Comparison of ENCODE assay signal across 1 cellular context in the genomic region with DNA sequence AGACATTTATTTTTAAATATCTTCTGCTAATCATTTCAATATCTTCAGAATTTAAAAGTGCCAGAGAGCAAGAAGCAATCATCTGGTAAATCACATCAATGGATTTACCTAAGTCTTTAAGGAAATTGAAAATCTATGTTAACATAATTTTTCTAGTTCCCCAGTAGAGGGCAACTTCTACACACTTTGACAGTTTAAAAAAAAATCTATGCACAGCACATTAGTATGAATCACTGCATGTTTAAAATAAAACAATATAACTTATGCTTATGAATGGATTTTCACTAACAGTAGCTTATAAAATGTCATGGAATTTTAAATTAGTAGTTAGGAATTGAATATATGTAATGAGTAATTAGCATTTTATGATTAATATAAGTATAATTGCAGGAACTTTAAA.
TF ChIP-seq lines count a peak whose summit lies in the region.

No MANE protein-coding gene starts in this region.

TF ChIP-seq in WTC11, 78 proteins besides CTCF, POLR2A, EP300 and RAD21 (continued from another document):
- TF ChIP-seq, protein P1, sequence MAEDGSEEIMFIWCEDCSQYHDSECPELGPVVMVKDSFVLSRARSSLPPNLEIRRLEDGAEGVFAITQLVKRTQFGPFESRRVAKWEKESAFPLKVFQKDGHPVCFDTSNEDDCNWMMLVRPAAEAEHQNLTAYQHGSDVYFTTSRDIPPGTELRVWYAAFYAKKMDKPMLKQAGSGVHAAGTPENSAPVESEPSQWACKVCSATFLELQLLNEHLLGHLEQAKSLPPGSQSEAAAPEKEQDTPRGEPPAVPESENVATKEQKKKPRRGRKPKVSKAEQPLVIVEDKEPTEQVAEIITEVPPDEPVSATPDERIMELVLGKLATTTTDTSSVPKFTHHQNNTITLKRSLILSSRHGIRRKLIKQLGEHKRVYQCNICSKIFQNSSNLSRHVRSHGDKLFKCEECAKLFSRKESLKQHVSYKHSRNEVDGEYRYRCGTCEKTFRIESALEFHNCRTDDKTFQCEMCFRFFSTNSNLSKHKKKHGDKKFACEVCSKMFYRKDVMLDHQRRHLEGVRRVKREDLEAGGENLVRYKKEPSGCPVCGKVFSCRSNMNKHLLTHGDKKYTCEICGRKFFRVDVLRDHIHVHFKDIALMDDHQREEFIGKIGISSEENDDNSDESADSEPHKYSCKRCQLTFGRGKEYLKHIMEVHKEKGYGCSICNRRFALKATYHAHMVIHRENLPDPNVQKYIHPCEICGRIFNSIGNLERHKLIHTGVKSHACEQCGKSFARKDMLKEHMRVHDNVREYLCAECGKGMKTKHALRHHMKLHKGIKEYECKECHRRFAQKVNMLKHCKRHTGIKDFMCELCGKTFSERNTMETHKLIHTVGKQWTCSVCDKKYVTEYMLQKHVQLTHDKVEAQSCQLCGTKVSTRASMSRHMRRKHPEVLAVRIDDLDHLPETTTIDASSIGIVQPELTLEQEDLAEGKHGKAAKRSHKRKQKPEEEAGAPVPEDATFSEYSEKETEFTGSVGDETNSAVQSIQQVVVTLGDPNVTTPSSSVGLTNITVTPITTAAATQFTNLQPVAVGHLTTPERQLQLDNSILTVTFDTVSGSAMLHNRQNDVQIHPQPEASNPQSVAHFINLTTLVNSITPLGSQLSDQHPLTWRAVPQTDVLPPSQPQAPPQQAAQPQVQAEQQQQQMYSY (CRISPR knock-in tag; IDR thresholded peaks at IDR 0.05), result no peak
- TF ChIP-seq, protein P2, sequence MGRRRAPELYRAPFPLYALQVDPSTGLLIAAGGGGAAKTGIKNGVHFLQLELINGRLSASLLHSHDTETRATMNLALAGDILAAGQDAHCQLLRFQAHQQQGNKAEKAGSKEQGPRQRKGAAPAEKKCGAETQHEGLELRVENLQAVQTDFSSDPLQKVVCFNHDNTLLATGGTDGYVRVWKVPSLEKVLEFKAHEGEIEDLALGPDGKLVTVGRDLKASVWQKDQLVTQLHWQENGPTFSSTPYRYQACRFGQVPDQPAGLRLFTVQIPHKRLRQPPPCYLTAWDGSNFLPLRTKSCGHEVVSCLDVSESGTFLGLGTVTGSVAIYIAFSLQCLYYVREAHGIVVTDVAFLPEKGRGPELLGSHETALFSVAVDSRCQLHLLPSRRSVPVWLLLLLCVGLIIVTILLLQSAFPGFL (CRISPR knock-in tag; IDR thresholded peaks at IDR 0.05; ENCODE audit: borderline replicate concordance), result no peak
- TF ChIP-seq JAZF1 (CRISPR knock-in tag; IDR thresholded peaks at IDR 0.05), result no peak
- no peak for TF ChIP-seq JUN (CRISPR knock-in tag; IDR thresholded peaks at IDR 0.05)
- TF ChIP-seq FOXK1 (CRISPR knock-in tag; IDR thresholded peaks at IDR 0.05), result no peak
